1 cellular context compared by ENCODE assay signal in the genomic region with DNA sequence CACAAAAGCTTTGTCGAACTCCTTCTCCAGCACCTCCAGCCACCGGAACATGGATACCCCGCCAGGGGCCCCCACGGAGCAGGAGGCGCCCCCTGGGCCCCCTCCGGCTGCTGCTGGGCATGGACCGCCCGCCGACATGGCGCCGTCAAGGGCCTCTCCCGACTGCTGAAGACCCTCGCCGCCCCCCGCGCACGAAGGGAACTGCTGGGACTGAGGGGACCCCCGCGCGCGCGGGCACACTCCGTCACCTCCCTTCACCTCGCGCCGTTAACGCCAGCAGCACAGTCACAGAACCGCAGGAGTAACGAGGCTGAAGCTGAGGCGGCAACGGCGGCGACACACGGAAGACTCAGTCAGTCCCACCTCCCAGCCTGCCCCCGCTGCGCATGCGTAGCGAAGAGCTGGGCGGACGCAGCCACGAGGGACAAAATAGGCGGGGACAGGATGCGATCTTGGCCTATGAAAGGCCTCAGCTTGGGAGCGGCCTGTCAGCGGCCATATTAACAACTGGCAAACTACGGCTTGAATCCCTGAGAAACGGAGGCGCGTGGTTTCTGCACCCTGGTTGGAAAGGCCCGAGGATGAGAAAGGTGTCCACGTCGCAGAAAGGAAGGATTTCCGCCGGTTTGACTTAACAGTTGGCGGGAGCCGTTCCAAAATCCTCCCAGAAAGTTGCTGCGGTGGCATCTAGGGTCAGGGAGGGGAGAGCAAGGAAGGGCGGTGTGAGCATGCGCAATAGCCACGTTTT.
TF ChIP-seq lines count a peak whose summit lies in the region.

A gene (minus strand): TSS at position 361 of the 748 bp plus-strand sequence. CDS start 223 bp downstream, at position 138.

TF ChIP-seq in HepG2, 621 proteins besides CTCF, POLR2A, EP300 and RAD21 (continued from another document and continues in another):
- TF ChIP-seq, protein P1, sequence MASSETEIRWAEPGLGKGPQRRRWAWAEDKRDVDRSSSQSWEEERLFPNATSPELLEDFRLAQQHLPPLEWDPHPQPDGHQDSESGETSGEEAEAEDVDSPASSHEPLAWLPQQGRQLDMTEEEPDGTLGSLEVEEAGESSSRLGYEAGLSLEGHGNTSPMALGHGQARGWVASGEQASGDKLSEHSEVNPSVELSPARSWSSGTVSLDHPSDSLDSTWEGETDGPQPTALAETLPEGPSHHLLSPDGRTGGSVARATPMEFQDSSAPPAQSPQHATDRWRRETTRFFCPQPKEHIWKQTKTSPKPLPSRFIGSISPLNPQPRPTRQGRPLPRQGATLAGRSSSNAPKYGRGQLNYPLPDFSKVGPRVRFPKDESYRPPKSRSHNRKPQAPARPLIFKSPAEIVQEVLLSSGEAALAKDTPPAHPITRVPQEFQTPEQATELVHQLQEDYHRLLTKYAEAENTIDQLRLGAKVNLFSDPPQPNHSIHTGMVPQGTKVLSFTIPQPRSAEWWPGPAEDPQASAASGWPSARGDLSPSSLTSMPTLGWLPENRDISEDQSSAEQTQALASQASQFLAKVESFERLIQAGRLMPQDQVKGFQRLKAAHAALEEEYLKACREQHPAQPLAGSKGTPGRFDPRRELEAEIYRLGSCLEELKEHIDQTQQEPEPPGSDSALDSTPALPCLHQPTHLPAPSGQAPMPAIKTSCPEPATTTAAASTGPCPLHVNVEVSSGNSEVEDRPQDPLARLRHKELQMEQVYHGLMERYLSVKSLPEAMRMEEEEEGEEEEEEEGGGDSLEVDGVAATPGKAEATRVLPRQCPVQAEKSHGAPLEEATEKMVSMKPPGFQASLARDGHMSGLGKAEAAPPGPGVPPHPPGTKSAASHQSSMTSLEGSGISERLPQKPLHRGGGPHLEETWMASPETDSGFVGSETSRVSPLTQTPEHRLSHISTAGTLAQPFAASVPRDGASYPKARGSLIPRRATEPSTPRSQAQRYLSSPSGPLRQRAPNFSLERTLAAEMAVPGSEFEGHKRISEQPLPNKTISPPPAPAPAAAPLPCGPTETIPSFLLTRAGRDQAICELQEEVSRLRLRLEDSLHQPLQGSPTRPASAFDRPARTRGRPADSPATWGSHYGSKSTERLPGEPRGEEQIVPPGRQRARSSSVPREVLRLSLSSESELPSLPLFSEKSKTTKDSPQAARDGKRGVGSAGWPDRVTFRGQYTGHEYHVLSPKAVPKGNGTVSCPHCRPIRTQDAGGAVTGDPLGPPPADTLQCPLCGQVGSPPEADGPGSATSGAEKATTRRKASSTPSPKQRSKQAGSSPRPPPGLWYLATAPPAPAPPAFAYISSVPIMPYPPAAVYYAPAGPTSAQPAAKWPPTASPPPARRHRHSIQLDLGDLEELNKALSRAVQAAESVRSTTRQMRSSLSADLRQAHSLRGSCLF (CRISPR knock-in tag; IDR thresholded peaks at IDR 0.05; ENCODE audit: borderline replicate concordance): peak; percentile 98
- TF ChIP-seq ZNF367 (CRISPR knock-in tag; IDR thresholded peaks at IDR 0.05; ENCODE audit: borderline replicate concordance): peak; percentile 75; the same call in 1 of the 2 replicates
- TF ChIP-seq ETV6 (CRISPR knock-in tag; conservative IDR thresholded peaks at IDR 0.05): peak; percentile 84; the same call in 1 of the 2 replicates
- TF ChIP-seq, protein P2, sequence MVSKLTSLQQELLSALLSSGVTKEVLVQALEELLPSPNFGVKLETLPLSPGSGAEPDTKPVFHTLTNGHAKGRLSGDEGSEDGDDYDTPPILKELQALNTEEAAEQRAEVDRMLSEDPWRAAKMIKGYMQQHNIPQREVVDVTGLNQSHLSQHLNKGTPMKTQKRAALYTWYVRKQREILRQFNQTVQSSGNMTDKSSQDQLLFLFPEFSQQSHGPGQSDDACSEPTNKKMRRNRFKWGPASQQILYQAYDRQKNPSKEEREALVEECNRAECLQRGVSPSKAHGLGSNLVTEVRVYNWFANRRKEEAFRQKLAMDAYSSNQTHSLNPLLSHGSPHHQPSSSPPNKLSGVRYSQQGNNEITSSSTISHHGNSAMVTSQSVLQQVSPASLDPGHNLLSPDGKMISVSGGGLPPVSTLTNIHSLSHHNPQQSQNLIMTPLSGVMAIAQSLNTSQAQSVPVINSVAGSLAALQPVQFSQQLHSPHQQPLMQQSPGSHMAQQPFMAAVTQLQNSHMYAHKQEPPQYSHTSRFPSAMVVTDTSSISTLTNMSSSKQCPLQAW (CRISPR knock-in tag; IDR thresholded peaks at IDR 0.05): peak; percentile 85
- TF ChIP-seq SMARCE1 (IDR thresholded peaks at IDR 0.05; ENCODE audit: borderline replicate concordance): no peak
- peak; percentile 95 for TF ChIP-seq ELF3 (CRISPR knock-in tag; IDR thresholded peaks at IDR 0.05)
- TF ChIP-seq ZNF841 (CRISPR knock-in tag; IDR thresholded peaks at IDR 0.05; ENCODE audit: borderline replicate concordance): peak; percentile 66; the same call in 1 of the 2 replicates
- no peak for TF ChIP-seq HNRNPUL1 (IDR thresholded peaks at IDR 0.05; ENCODE audit: low read depth, low read length)
- peak; percentile 70; the same call in 1 of the 2 replicates for TF ChIP-seq ZNF225 (CRISPR knock-in tag; IDR thresholded peaks at IDR 0.05)
- TF ChIP-seq, protein P3, sequence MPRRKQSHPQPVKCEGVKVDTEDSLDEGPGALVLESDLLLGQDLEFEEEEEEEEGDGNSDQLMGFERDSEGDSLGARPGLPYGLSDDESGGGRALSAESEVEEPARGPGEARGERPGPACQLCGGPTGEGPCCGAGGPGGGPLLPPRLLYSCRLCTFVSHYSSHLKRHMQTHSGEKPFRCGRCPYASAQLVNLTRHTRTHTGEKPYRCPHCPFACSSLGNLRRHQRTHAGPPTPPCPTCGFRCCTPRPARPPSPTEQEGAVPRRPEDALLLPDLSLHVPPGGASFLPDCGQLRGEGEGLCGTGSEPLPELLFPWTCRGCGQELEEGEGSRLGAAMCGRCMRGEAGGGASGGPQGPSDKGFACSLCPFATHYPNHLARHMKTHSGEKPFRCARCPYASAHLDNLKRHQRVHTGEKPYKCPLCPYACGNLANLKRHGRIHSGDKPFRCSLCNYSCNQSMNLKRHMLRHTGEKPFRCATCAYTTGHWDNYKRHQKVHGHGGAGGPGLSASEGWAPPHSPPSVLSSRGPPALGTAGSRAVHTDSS (CRISPR knock-in tag; conservative IDR thresholded peaks at IDR 0.05): peak; percentile 95
- TF ChIP-seq GATAD1 (CRISPR knock-in tag; IDR thresholded peaks at IDR 0.05): peak; percentile 87
- TF ChIP-seq, protein P4, sequence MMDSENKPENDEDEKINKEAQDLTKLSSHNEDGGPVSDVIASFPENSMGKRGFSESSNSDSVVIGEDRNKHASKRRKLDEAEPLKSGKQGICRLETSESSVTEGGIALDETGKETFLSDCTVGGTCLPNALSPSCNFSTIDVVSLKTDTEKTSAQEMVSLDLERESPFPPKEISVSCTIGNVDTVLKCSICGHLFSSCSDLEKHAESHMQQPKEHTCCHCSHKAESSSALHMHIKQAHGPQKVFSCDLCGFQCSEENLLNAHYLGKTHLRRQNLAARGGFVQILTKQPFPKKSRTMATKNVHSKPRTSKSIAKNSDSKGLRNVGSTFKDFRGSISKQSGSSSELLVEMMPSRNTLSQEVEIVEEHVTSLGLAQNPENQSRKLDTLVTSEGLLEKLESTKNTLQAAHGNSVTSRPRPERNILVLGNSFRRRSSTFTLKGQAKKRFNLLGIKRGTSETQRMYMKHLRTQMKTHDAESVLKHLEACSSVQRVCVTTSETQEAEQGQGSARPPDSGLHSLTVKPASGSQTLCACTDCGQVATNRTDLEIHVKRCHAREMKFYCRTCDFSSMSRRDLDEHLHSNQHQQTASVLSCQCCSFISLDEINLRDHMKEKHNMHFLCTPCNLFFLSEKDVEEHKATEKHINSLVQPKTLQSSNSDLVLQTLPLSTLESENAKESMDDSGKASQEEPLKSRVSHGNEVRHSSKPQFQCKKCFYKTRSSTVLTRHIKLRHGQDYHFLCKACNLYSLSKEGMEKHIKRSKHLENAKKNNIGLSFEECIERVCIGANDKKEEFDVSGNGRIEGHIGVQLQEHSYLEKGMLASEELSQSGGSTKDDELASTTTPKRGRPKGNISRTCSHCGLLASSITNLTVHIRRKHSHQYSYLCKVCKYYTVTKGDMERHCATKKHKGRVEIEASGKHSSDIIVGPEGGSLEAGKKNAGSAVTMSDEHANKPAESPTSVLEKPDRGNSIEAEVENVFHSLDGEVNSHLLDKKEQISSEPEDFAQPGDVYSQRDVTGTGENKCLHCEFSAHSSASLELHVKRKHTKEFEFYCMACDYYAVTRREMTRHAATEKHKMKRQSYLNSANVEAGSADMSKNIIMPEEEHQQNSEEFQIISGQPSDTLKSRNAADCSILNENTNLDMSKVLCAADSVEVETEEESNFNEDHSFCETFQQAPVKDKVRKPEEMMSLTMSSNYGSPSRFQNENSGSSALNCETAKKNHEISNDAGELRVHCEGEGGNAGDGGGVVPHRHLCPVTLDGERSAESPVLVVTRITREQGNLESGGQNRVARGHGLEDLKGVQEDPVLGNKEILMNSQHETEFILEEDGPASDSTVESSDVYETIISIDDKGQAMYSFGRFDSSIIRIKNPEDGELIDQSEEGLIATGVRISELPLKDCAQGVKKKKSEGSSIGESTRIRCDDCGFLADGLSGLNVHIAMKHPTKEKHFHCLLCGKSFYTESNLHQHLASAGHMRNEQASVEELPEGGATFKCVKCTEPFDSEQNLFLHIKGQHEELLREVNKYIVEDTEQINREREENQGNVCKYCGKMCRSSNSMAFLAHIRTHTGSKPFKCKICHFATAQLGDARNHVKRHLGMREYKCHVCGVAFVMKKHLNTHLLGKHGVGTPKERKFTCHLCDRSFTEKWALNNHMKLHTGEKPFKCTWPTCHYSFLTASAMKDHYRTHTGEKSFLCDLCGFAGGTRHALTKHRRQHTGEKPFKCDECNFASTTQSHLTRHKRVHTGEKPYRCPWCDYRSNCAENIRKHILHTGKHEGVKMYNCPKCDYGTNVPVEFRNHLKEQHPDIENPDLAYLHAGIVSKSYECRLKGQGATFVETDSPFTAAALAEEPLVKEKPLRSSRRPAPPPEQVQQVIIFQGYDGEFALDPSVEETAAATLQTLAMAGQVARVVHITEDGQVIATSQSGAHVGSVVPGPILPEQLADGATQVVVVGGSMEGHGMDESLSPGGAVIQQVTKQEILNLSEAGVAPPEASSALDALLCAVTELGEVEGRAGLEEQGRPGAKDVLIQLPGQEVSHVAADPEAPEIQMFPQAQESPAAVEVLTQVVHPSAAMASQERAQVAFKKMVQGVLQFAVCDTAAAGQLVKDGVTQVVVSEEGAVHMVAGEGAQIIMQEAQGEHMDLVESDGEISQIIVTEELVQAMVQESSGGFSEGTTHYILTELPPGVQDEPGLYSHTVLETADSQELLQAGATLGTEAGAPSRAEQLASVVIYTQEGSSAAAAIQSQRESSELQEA (CRISPR knock-in tag; IDR thresholded peaks at IDR 0.05; ENCODE audit: not compliant biosample characterization): peak; percentile 70
- TF ChIP-seq FOXJ3 (CRISPR knock-in tag; IDR thresholded peaks at IDR 0.05; ENCODE audit: borderline replicate concordance): peak; percentile 93
- TF ChIP-seq, protein P5, sequence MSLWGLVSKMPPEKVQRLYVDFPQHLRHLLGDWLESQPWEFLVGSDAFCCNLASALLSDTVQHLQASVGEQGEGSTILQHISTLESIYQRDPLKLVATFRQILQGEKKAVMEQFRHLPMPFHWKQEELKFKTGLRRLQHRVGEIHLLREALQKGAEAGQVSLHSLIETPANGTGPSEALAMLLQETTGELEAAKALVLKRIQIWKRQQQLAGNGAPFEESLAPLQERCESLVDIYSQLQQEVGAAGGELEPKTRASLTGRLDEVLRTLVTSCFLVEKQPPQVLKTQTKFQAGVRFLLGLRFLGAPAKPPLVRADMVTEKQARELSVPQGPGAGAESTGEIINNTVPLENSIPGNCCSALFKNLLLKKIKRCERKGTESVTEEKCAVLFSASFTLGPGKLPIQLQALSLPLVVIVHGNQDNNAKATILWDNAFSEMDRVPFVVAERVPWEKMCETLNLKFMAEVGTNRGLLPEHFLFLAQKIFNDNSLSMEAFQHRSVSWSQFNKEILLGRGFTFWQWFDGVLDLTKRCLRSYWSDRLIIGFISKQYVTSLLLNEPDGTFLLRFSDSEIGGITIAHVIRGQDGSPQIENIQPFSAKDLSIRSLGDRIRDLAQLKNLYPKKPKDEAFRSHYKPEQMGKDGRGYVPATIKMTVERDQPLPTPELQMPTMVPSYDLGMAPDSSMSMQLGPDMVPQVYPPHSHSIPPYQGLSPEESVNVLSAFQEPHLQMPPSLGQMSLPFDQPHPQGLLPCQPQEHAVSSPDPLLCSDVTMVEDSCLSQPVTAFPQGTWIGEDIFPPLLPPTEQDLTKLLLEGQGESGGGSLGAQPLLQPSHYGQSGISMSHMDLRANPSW (CRISPR knock-in tag; IDR thresholded peaks at IDR 0.05; ENCODE audit: borderline replicate concordance): peak; percentile 46; the same call in 1 of the 2 replicates
- peak; percentile 98 for TF ChIP-seq ZBTB7A (CRISPR knock-in tag; IDR thresholded peaks at IDR 0.05)
- peak; percentile 98 for TF ChIP-seq ZNF709 (CRISPR knock-in tag; IDR thresholded peaks at IDR 0.05)
- TF ChIP-seq PHF20 (CRISPR knock-in tag; IDR thresholded peaks at IDR 0.05): peak; percentile 89
- TF ChIP-seq POLR2G (IDR thresholded peaks at IDR 0.05; ENCODE audit: low read depth, low read length): peak; percentile 97
- TF ChIP-seq AHR (CRISPR knock-in tag; IDR thresholded peaks at IDR 0.05): peak; percentile 34
- TF ChIP-seq, protein P6, sequence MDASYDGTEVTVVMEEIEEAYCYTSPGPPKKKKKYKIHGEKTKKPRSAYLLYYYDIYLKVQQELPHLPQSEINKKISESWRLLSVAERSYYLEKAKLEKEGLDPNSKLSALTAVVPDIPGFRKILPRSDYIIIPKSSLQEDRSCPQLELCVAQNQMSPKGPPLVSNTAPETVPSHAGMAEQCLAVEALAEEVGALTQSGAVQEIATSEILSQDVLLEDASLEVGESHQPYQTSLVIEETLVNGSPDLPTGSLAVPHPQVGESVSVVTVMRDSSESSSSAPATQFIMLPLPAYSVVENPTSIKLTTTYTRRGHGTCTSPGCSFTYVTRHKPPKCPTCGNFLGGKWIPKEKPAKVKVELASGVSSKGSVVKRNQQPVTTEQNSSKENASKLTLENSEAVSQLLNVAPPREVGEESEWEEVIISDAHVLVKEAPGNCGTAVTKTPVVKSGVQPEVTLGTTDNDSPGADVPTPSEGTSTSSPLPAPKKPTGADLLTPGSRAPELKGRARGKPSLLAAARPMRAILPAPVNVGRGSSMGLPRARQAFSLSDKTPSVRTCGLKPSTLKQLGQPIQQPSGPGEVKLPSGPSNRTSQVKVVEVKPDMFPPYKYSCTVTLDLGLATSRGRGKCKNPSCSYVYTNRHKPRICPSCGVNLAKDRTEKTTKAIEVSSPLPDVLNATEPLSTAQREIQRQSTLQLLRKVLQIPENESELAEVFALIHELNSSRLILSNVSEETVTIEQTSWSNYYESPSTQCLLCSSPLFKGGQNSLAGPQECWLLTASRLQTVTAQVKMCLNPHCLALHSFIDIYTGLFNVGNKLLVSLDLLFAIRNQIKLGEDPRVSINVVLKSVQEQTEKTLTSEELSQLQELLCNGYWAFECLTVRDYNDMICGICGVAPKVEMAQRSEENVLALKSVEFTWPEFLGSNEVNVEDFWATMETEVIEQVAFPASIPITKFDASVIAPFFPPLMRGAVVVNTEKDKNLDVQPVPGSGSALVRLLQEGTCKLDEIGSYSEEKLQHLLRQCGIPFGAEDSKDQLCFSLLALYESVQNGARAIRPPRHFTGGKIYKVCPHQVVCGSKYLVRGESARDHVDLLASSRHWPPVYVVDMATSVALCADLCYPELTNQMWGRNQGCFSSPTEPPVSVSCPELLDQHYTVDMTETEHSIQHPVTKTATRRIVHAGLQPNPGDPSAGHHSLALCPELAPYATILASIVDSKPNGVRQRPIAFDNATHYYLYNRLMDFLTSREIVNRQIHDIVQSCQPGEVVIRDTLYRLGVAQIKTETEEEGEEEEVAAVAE (CRISPR knock-in tag; IDR thresholded peaks at IDR 0.05; ENCODE audit: borderline replicate concordance): peak; percentile 94
- TF ChIP-seq FOXA1 (IDR thresholded peaks at IDR 0.05): no peak
- TF ChIP-seq FOXA1 (CRISPR knock-in tag; IDR thresholded peaks at IDR 0.05): 0 out of 2 replicates have a peak, but pooled peaks have one; percentile 31
- peak; percentile 92 for TF ChIP-seq ZNF788 (CRISPR knock-in tag; IDR thresholded peaks at IDR 0.05; ENCODE audit: borderline replicate concordance)
- TF ChIP-seq CREM (IDR thresholded peaks at IDR 0.05): peak; percentile 77
- no peak for TF ChIP-seq CREM (CRISPR knock-in tag; IDR thresholded peaks at IDR 0.05)
- TF ChIP-seq JUND (CRISPR knock-in tag; IDR thresholded peaks at IDR 0.05): peak; percentile 72; the same call in 1 of the 2 replicates
- no peak for TF ChIP-seq HNRNPL (IDR thresholded peaks at IDR 0.05; ENCODE audit: low read depth, low read length)
